ENCODE assay signal across 1 cellular context in the genomic region with DNA sequence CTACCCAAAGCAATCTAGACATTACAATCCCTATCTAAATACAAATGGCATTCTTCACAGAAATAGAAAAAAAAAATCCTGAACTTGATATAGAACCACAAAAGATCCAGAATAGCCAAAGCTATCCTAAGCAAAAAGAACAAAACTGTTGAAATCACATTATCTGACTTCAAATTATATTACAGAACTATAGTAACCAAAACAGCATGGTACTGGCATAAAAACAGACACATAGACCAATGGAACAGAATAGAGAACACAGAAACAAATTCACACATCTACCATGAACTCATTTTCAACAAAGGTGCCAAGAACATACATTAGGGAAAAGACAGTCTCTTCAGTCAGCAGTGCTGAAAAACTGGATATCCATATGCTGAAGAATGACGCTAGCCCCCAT. TPM values are rescaled to one million over a fixed set of nuclear protein-coding genes. Genes with fewer than 3 reads are reported as not detected.
"Had no signal": no experiment of that assay in that cellular context is flagged by ENCODE, and none has a peak within 500 bp of the region (broad histone marks: within the 10 kb centered on the region; RNA-seq: fewer than 3 reads in every experiment).

No MANE protein-coding gene starts in this region.

RNA-seq across cellular contexts. Expression of gene EGLN3, which starts 19.0 kb away (rescaled TPM):
- total RNA-seq: OCI-LY7 had no signal
